3 cellular contexts compared by ENCODE assay signal in the genomic region with DNA sequence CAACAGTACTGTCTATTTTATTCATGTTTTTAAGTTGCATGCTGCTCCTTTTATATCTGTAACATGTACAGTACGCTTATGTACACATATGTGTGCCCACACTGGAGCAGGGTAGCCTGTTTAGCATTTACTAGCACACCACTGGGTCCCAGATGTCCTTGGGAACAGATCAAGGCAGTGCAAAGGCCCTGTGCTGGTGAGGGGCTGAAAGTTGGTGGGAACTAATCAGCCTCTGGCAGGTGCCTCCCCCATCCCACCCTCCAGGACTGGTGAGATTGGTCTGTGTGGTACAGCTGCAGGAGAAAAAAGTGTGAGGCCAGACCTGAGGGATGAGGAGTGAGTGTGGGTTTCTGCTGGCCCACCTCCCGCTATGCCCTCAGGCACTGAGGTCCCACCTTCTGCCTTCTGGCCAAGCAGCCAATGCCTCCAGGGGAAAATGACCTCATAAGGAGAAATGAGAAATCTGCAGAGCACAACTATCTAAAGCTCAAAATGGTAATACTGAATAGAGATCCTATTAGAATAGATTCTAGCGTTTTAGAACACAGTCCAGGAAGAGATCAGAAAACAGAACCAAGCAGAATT.
TF ChIP-seq lines count a peak whose summit lies in the region.

No MANE protein-coding gene starts in this region.

TF ChIP-seq in SK-N-SH, 30 proteins besides CTCF, POLR2A, EP300 and RAD21:
- TF ChIP-seq SMC3 (IDR thresholded peaks at IDR 0.05; ENCODE audit: low read depth, low read length) (no peak), ELF1 (IDR thresholded peaks at IDR 0.05) (no peak)
- TF ChIP-seq, protein P1, sequence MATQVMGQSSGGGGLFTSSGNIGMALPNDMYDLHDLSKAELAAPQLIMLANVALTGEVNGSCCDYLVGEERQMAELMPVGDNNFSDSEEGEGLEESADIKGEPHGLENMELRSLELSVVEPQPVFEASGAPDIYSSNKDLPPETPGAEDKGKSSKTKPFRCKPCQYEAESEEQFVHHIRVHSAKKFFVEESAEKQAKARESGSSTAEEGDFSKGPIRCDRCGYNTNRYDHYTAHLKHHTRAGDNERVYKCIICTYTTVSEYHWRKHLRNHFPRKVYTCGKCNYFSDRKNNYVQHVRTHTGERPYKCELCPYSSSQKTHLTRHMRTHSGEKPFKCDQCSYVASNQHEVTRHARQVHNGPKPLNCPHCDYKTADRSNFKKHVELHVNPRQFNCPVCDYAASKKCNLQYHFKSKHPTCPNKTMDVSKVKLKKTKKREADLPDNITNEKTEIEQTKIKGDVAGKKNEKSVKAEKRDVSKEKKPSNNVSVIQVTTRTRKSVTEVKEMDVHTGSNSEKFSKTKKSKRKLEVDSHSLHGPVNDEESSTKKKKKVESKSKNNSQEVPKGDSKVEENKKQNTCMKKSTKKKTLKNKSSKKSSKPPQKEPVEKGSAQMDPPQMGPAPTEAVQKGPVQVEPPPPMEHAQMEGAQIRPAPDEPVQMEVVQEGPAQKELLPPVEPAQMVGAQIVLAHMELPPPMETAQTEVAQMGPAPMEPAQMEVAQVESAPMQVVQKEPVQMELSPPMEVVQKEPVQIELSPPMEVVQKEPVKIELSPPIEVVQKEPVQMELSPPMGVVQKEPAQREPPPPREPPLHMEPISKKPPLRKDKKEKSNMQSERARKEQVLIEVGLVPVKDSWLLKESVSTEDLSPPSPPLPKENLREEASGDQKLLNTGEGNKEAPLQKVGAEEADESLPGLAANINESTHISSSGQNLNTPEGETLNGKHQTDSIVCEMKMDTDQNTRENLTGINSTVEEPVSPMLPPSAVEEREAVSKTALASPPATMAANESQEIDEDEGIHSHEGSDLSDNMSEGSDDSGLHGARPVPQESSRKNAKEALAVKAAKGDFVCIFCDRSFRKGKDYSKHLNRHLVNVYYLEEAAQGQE (IDR thresholded peaks at IDR 0.05; ENCODE audit: low read depth, low read length), result no peak
- TF ChIP-seq, protein P2, sequence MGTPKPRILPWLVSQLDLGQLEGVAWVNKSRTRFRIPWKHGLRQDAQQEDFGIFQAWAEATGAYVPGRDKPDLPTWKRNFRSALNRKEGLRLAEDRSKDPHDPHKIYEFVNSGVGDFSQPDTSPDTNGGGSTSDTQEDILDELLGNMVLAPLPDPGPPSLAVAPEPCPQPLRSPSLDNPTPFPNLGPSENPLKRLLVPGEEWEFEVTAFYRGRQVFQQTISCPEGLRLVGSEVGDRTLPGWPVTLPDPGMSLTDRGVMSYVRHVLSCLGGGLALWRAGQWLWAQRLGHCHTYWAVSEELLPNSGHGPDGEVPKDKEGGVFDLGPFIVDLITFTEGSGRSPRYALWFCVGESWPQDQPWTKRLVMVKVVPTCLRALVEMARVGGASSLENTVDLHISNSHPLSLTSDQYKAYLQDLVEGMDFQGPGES (IDR thresholded peaks at IDR 0.05; ENCODE audit: low read depth, low read length), result no peak
TF ChIP-seq in SK-N-SH: peak in this region for 0.

TF ChIP-seq in SK-N-SH treated with all-trans-retinoic acid at 6 μM for 48 hours, 23 proteins besides CTCF, POLR2A, EP300 and RAD21:
- TF ChIP-seq TOX (CRISPR knock-in tag; IDR thresholded peaks at IDR 0.05; ENCODE audit: borderline replicate concordance), result no peak
- no peak for TF ChIP-seq ARNTL (CRISPR knock-in tag; IDR thresholded peaks at IDR 0.05; ENCODE audit: borderline replicate concordance, low read depth)
- TF ChIP-seq ZFP30 (CRISPR knock-in tag; IDR thresholded peaks at IDR 0.05), result no peak
- no peak for TF ChIP-seq ISL1 (CRISPR knock-in tag; IDR thresholded peaks at IDR 0.05)
- no peak for TF ChIP-seq ZNF8 (CRISPR knock-in tag; IDR thresholded peaks at IDR 0.05)
- TF ChIP-seq BACH2 (CRISPR knock-in tag; IDR thresholded peaks at IDR 0.05; ENCODE audit: borderline replicate concordance), result no peak
- TF ChIP-seq, protein P3, sequence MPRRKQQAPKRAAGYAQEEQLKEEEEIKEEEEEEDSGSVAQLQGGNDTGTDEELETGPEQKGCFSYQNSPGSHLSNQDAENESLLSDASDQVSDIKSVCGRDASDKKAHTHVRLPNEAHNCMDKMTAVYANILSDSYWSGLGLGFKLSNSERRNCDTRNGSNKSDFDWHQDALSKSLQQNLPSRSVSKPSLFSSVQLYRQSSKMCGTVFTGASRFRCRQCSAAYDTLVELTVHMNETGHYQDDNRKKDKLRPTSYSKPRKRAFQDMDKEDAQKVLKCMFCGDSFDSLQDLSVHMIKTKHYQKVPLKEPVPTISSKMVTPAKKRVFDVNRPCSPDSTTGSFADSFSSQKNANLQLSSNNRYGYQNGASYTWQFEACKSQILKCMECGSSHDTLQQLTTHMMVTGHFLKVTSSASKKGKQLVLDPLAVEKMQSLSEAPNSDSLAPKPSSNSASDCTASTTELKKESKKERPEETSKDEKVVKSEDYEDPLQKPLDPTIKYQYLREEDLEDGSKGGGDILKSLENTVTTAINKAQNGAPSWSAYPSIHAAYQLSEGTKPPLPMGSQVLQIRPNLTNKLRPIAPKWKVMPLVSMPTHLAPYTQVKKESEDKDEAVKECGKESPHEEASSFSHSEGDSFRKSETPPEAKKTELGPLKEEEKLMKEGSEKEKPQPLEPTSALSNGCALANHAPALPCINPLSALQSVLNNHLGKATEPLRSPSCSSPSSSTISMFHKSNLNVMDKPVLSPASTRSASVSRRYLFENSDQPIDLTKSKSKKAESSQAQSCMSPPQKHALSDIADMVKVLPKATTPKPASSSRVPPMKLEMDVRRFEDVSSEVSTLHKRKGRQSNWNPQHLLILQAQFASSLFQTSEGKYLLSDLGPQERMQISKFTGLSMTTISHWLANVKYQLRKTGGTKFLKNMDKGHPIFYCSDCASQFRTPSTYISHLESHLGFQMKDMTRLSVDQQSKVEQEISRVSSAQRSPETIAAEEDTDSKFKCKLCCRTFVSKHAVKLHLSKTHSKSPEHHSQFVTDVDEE (CRISPR knock-in tag; IDR thresholded peaks at IDR 0.05), result no peak
- TF ChIP-seq, protein P4, sequence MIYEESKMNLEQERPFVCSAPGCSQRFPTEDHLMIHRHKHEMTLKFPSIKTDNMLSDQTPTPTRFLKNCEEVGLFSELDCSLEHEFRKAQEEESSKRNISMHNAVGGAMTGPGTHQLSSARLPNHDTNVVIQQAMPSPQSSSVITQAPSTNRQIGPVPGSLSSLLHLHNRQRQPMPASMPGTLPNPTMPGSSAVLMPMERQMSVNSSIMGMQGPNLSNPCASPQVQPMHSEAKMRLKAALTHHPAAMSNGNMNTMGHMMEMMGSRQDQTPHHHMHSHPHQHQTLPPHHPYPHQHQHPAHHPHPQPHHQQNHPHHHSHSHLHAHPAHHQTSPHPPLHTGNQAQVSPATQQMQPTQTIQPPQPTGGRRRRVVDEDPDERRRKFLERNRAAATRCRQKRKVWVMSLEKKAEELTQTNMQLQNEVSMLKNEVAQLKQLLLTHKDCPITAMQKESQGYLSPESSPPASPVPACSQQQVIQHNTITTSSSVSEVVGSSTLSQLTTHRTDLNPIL (CRISPR knock-in tag; IDR thresholded peaks at IDR 0.05; ENCODE audit: low read depth), result no peak

TF ChIP-seq in HCT116, 20 proteins besides CTCF, POLR2A, EP300 and RAD21:
- no peak for TF ChIP-seq SRF (IDR thresholded peaks at IDR 0.05; ENCODE audit: low read depth)
- no peak for TF ChIP-seq SIN3A (IDR thresholded peaks at IDR 0.05; ENCODE audit: low read depth)
- TF ChIP-seq SP1 (IDR thresholded peaks at IDR 0.05; ENCODE audit: low read depth), result no peak
- no peak for TF ChIP-seq ELF1 (IDR thresholded peaks at IDR 0.05; ENCODE audit: borderline replicate concordance, low read depth)
- TF ChIP-seq CEBPB (IDR thresholded peaks at IDR 0.05; ENCODE audit: low read depth), result no peak
- TF ChIP-seq, protein P1 (IDR thresholded peaks at IDR 0.05; ENCODE audit: low read depth), result no peak
- TF ChIP-seq JUND (IDR thresholded peaks at IDR 0.05), result no peak
